ENCODE assay signal across 1 cellular context in the genomic region with DNA sequence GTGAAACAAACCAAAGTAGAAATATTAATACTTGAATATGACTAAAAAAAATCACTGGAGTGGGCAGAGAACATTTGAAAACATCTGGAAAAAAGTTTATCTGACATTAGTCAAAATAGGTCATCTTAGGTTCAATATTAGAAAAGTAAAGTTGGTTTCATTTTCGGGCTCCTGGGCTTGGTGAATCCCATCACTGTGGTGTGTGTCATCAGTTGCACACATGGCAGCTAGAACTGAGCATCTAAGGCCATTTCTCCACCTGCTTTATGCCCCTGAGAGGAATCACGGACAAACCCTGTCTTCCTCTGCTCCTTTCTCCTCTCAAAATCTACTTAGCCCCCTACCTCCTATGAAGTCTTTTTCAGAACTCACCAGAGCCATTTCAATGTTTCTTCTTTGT.
TF ChIP-seq lines count a peak whose summit lies in the region.

No MANE protein-coding gene starts in this region.

TF ChIP-seq in SK-N-SH treated with all-trans-retinoic acid at 6 μM for 48 hours, 23 proteins besides CTCF, POLR2A, EP300 and RAD21 (continued from another document):
- TF ChIP-seq, protein P1, sequence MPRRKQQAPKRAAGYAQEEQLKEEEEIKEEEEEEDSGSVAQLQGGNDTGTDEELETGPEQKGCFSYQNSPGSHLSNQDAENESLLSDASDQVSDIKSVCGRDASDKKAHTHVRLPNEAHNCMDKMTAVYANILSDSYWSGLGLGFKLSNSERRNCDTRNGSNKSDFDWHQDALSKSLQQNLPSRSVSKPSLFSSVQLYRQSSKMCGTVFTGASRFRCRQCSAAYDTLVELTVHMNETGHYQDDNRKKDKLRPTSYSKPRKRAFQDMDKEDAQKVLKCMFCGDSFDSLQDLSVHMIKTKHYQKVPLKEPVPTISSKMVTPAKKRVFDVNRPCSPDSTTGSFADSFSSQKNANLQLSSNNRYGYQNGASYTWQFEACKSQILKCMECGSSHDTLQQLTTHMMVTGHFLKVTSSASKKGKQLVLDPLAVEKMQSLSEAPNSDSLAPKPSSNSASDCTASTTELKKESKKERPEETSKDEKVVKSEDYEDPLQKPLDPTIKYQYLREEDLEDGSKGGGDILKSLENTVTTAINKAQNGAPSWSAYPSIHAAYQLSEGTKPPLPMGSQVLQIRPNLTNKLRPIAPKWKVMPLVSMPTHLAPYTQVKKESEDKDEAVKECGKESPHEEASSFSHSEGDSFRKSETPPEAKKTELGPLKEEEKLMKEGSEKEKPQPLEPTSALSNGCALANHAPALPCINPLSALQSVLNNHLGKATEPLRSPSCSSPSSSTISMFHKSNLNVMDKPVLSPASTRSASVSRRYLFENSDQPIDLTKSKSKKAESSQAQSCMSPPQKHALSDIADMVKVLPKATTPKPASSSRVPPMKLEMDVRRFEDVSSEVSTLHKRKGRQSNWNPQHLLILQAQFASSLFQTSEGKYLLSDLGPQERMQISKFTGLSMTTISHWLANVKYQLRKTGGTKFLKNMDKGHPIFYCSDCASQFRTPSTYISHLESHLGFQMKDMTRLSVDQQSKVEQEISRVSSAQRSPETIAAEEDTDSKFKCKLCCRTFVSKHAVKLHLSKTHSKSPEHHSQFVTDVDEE (CRISPR knock-in tag; IDR thresholded peaks at IDR 0.05): no peak
- TF ChIP-seq, protein P2, sequence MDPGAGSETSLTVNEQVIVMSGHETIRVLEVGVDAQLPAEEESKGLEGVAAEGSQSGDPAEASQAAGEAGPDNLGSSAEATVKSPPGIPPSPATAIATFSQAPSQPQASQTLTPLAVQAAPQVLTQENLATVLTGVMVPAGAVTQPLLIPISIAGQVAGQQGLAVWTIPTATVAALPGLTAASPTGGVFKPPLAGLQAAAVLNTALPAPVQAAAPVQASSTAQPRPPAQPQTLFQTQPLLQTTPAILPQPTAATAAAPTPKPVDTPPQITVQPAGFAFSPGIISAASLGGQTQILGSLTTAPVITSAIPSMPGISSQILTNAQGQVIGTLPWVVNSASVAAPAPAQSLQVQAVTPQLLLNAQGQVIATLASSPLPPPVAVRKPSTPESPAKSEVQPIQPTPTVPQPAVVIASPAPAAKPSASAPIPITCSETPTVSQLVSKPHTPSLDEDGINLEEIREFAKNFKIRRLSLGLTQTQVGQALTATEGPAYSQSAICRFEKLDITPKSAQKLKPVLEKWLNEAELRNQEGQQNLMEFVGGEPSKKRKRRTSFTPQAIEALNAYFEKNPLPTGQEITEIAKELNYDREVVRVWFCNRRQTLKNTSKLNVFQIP (CRISPR knock-in tag; IDR thresholded peaks at IDR 0.05; ENCODE audit: borderline replicate concordance, low read depth): no peak
- TF ChIP-seq, protein P3, sequence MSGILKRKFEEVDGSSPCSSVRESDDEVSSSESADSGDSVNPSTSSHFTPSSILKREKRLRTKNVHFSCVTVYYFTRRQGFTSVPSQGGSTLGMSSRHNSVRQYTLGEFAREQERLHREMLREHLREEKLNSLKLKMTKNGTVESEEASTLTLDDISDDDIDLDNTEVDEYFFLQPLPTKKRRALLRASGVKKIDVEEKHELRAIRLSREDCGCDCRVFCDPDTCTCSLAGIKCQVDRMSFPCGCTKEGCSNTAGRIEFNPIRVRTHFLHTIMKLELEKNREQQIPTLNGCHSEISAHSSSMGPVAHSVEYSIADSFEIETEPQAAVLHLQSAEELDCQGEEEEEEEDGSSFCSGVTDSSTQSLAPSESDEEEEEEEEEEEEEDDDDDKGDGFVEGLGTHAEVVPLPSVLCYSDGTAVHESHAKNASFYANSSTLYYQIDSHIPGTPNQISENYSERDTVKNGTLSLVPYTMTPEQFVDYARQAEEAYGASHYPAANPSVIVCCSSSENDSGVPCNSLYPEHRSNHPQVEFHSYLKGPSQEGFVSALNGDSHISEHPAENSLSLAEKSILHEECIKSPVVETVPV (CRISPR knock-in tag; IDR thresholded peaks at IDR 0.05): no peak
- no peak for TF ChIP-seq SNAI2 (CRISPR knock-in tag; IDR thresholded peaks at IDR 0.05)
